ENCODE assay signal across 8 cellular contexts in genomic region chr16:67528222-67528869, GRCh38.
A peak's percentile ranks its signal among the peaks of the same experiment; 100 is the strongest.
DNase-seq lines count a peak whose midpoint lies in the region; ATAC-seq and TF ChIP-seq lines count a peak whose summit lies in the region.

Gene RIPOR1, plus strand, starts transcription at chr16:67528829. Its CDS starts 9,618 bp downstream, at chr16:67538447.

- no peak for TF ChIP-seq RAD21 in Ishikawa (IDR thresholded peaks at IDR 0.05; ENCODE audit: low read depth)

- TF ChIP-seq CTCF in epithelial cell of esophagus (IDR thresholded peaks at IDR 0.05; ENCODE audit: insufficient read depth, low read depth, low read length, missing control alignments) = no peak

- H3K4me3 ChIP-seq in GM08714 (ENCODE audit: low read length) = peak within 1 kb of the TSS; percentile 66; the same call in 1 of the 2 replicates
- peak within 1 kb of the TSS; percentile 57 for H3K4me3 ChIP-seq in epithelial cell of esophagus (ENCODE audit: low read length)

- peak; percentile 71 for DNase-seq in activated CD8-positive, alpha-beta memory T cell treated with anti-CD3 and anti-CD28 coated beads for 24 hours
- DNase-seq in epithelial cell of esophagus (ENCODE audit: low read depth) (no peak), midbrain (lab: John Stamatoyannopoulos, UW) (peak; percentile 63), substantia nigra (lab: John Stamatoyannopoulos, UW) (peak in 33 of 49 donors; percentile 17 to 78 (median 52)), inferior parietal cortex (ENCODE audit: extremely low spot score) (no peak)

- ATAC-seq in GM21390 (IDR thresholded peaks at IDR 0.05; ENCODE audit: unreplicated experiment) = no peak

- no peak for TF ChIP-seq EP300 in Ishikawa (IDR thresholded peaks at IDR 0.05; ENCODE audit: borderline replicate concordance)

- peak within 1 kb of the TSS; percentile 81 for H3K27ac ChIP-seq in substantia nigra (ENCODE audit: low read depth, low read length, poor library complexity, severe bottlenecking)

TF ChIP-seq in Ishikawa, 13 proteins besides CTCF, POLR2A, EP300 and RAD21:
- no peak for TF ChIP-seq TCF12 (IDR thresholded peaks at IDR 0.05; ENCODE audit: low read depth)
- TF ChIP-seq USF1 (IDR thresholded peaks at IDR 0.05) = no peak
- peak; percentile 56; the same call in 1 of the 2 replicates for TF ChIP-seq ZBTB7A (IDR thresholded peaks at IDR 0.05; ENCODE audit: low read depth)
- no peak for TF ChIP-seq FOXM1 (IDR thresholded peaks at IDR 0.05; ENCODE audit: borderline replicate concordance, low read depth)
- TF ChIP-seq CEBPB (IDR thresholded peaks at IDR 0.05) = no peak
- no peak for TF ChIP-seq REST (IDR thresholded peaks at IDR 0.05; ENCODE audit: low read depth)

Comparison
In these comparisons a context has a peak if more than half of its experiments do, and no peak if none do; other contexts are left out.
1. DNase-seq: peak in activated CD8-positive, alpha-beta memory T cell treated with anti-CD3 and anti-CD28 coated beads for 24 hours (single experiment), midbrain (single experiment) and substantia nigra (33 of 49); none in epithelial cell of esophagus (single experiment) and inferior parietal cortex (single experiment).